ENCODE assay signal across 1 cellular context in genomic region chr6:15076565-15076964, GRCh38.
TF ChIP-seq lines count a peak whose summit lies in the region.

No MANE protein-coding gene starts in this region.

TF ChIP-seq in GM23338, 12 proteins besides CTCF, POLR2A, EP300 and RAD21:
- TF ChIP-seq ZNF462 (CRISPR knock-in tag; IDR thresholded peaks at IDR 0.05) = no peak
- TF ChIP-seq NANOG (IDR thresholded peaks at IDR 0.05; ENCODE audit: borderline replicate concordance) = no peak
- TF ChIP-seq REST (IDR thresholded peaks at IDR 0.05; ENCODE audit: unreplicated experiment) = no peak
- no peak for TF ChIP-seq ZNF114 (CRISPR knock-in tag; IDR thresholded peaks at IDR 0.05)
- no peak for TF ChIP-seq STAT1 (IDR thresholded peaks at IDR 0.05; ENCODE audit: unreplicated experiment)
- TF ChIP-seq ZNF331 (CRISPR knock-in tag; IDR thresholded peaks at IDR 0.05; ENCODE audit: low read depth) = no peak
- no peak for TF ChIP-seq CREB1 (CRISPR knock-in tag; IDR thresholded peaks at IDR 0.05; ENCODE audit: low read depth)
- TF ChIP-seq EZH2phosphoT487 (IDR thresholded peaks at IDR 0.05; ENCODE audit: unreplicated experiment) = no peak
- TF ChIP-seq EZH2 (IDR thresholded peaks at IDR 0.05; ENCODE audit: low read depth, unreplicated experiment) = no peak
- no peak for TF ChIP-seq POLR2AphosphoS5 (IDR thresholded peaks at IDR 0.05; ENCODE audit: low read depth)
- no peak for TF ChIP-seq ETS1 (IDR thresholded peaks at IDR 0.05)
- no peak for TF ChIP-seq JUNB (IDR thresholded peaks at IDR 0.05; ENCODE audit: unreplicated experiment)
TF ChIP-seq in GM23338: peak in this region for 0.
